Comparison of ENCODE assay signal across 1 cellular context in the genomic region with DNA sequence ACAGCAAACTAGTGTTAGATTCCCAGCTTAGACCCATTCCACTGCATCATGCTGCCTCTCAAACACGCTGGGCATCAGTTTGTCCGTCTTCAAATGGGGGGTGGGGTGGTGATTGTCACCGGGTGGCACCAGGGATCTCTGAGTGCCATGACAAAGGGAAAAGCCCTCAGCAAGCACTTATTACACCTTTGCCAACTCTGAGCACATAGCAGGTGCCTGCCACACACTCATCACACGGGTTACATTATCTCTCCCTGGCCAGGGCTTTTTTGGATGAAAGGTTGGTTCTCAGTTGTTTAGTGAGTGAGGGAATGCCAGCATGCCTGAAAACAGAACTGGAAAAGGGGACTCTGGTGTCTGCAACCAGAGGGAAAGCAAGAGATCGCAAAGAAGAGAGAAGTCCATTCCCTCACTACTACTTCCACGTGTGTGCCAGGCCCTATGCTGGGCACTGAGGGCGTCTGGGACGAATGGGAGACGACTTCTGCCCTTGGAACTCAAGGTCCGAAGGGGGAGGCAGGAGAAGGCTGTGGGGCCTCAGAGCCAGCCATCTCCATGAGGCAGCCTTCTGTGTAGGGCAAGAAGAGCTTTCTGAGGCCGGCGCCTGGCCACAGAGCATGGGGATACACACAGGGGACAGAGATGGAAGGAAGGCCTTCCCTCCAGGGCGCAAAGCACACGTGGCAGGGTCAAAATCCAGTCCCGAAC.
TF ChIP-seq lines count a peak whose summit lies in the region.

No MANE protein-coding gene starts in this region.

TF ChIP-seq in neural cell, 6 proteins besides CTCF, POLR2A, EP300 and RAD21 (continued from another document):
- TF ChIP-seq MXI1 (conservative IDR thresholded peaks at IDR 0.05; ENCODE audit: poor library complexity, severe bottlenecking) (no peak), EZH2 (IDR thresholded peaks at IDR 0.05; ENCODE audit: borderline replicate concordance, insufficient read depth, low read length, poor library complexity, severe bottlenecking) (no peak)
